1 cellular context compared by ENCODE assay signal in genomic region chr1:1826356-1827088, GRCh38.
TF ChIP-seq lines count a peak whose summit lies in the region.

No MANE protein-coding gene starts in this region.

TF ChIP-seq in H1, 55 proteins besides CTCF, POLR2A, EP300 and RAD21 (continued from another document):
- no peak for TF ChIP-seq ATF2 (IDR thresholded peaks at IDR 0.05; ENCODE audit: low read length)
- no peak for TF ChIP-seq CHD2 (IDR thresholded peaks at IDR 0.05; ENCODE audit: low read length)
- TF ChIP-seq CREB1 (IDR thresholded peaks at IDR 0.05), result no peak
TF ChIP-seq in H1: peak in this region for 0.
